8 cellular contexts compared by ENCODE assay signal in genomic region chr1:154181944-154182341, GRCh38. TPM values are rescaled to one million over a fixed set of nuclear protein-coding genes. Genes with fewer than 3 reads are reported as not detected.
DNase-seq lines count a peak whose midpoint lies in the region; ATAC-seq, FAIRE-seq and TF ChIP-seq lines count a peak whose summit lies in the region.

No MANE protein-coding gene starts in this region.

- no peaks in the 10 kb centered on the region for H3K27me3 ChIP-seq in SJCRH30
- no peaks in the 10 kb centered on the region for H3K27me3 ChIP-seq in fibroblast of lung (ENCODE audit: control insufficient read depth, insufficient read depth, low read length)

- H3K9ac ChIP-seq in fibroblast of lung (ENCODE audit: insufficient read depth, low read length): peak overlapping the region; percentile 74

- H3K36me3 ChIP-seq in SJCRH30 (peaks cover 12% of the 10 kb centered on the region), fibroblast of lung (ENCODE audit: control insufficient read depth, insufficient read depth, low read length) (peaks cover 4% of the 10 kb centered on the region)

- no peak overlapping the region for H2AFZ ChIP-seq in fibroblast of lung (ENCODE audit: low read length)

- TF ChIP-seq CTCF in GM12875 (IDR thresholded peaks at IDR 0.05; ENCODE audit: borderline replicate concordance, insufficient read depth, low read depth, low read length): no peak
- no peak for TF ChIP-seq CTCF in fibroblast of lung (conservative IDR thresholded peaks at IDR 0.05 in 1 of 2, IDR thresholded peaks at IDR 0.05 in 1 of 2; ENCODE audit: low read depth in 1 of 2, low read length in 2 of 2)
- no peak for TF ChIP-seq CTCF in retinal pigment epithelial cell (conservative IDR thresholded peaks at IDR 0.05; ENCODE audit: low read depth, low read length)
- no peak for TF ChIP-seq CTCF in D721Med (IDR thresholded peaks at IDR 0.05; ENCODE audit: insufficient read depth, missing control alignments)

- peak overlapping the region; percentile 96 for H3K4me3 ChIP-seq in GM12875 (ENCODE audit: low read depth, low read length)
- H3K4me3 ChIP-seq in SJCRH30: peak overlapping the region; percentile 78
- peak overlapping the region; percentile 60 to 98 (median 82) for H3K4me3 ChIP-seq in fibroblast of lung (replicated peaks in 1 of 4; ENCODE audit: control extremely low read depth in 1 of 4, insufficient read depth in 1 of 4, low read depth in 3 of 4, low read length in 4 of 4)
- peak overlapping the region; percentile 99 for H3K4me3 ChIP-seq in retinal pigment epithelial cell (ENCODE audit: low read length)

- H3K4me1 ChIP-seq in SJCRH30: peaks cover 10% of the 10 kb centered on the region
- H3K4me1 ChIP-seq in fibroblast of lung (ENCODE audit: control insufficient read depth, extremely low read depth, insufficient read depth, low read length): peaks cover 18% of the 10 kb centered on the region

- H3K9me3 ChIP-seq in SJCRH30 (replicated peaks) (no peaks in the 10 kb centered on the region), fibroblast of lung (ENCODE audit: control insufficient read depth, insufficient read depth, low read depth, low read length) (no peaks in the 10 kb centered on the region)

- H4K20me1 ChIP-seq in fibroblast of lung (ENCODE audit: control insufficient read depth, extremely low read depth, insufficient read depth, low read length): peaks cover 8% of the 10 kb centered on the region

- peaks cover 59% of the 10 kb centered on the region for H3K79me2 ChIP-seq in fibroblast of lung (ENCODE audit: control insufficient read depth, insufficient read depth, low read length)

- no peak for ATAC-seq in GM18870 (IDR thresholded peaks at IDR 0.05; ENCODE audit: unreplicated experiment)

- peak overlapping the region; percentile 51; the same call in 1 of the 2 replicates for H3K27ac ChIP-seq in SJCRH30
- H3K27ac ChIP-seq in fibroblast of lung (ENCODE audit: insufficient read depth, low read length): peak overlapping the region; percentile 92

- peak overlapping the region; percentile 96 for H3K4me2 ChIP-seq in fibroblast of lung (ENCODE audit: extremely low read depth, insufficient read depth, low read length)

- DNase-seq in SJCRH30 (no peak), fibroblast of lung (ENCODE audit: low read depth in 2 of 2) (no peak), retinal pigment epithelial cell (ENCODE audit: low read depth) (no peak), NCI-H2029 (lab: John Stamatoyannopoulos, UW) (no peak), NCI-H1930 (lab: John Stamatoyannopoulos, UW) (no peak), D721Med (ENCODE audit: insufficient read length, low spot score) (no peak)

- no peak for FAIRE-seq in D721Med (lab: Jason Lieb, UNC)

RNA-seq across cellular contexts. Expression of gene TPM3, which starts 10.0 kb away (rescaled TPM):
- total RNA-seq in SJCRH30 (2014; rRNA removed; shearing (Covaris generic)): 248 and 262 TPM in 2 replicates
- 135 and 215 TPM in 2 replicates for total RNA-seq in fibroblast of lung
- 842 and 1,032 TPM in 2 replicates for polyA plus RNA-seq in fibroblast of lung
- 607 and 696 TPM in 2 replicates for polyA plus RNA-seq in fibroblast of lung (2012)
- polyA minus RNA-seq in fibroblast of lung (ENCODE audit: low replicate concordance): 80.9 and 162 TPM in 2 replicates

RNA-seq across cellular contexts. Expression of gene CFAP141, which starts 24.2 kb away (rescaled TPM):
- total RNA-seq in SJCRH30 (2014; rRNA removed; shearing (Covaris generic)): not detected in 2 replicates
- total RNA-seq in fibroblast of lung: not detected in 2 replicates
- polyA plus RNA-seq in fibroblast of lung: not detected in 2 replicates
- not detected in 2 replicates for polyA plus RNA-seq in fibroblast of lung (2012)
- not detected in 2 replicates for polyA minus RNA-seq in fibroblast of lung (ENCODE audit: low replicate concordance)

RNA-seq across cellular contexts. Expression of gene NUP210L, which starts 27.1 kb away (rescaled TPM):
- total RNA-seq in SJCRH30 (2014; rRNA removed; shearing (Covaris generic)): 0.04 TPM in 1 of 2 replicates, not detected in the other
- total RNA-seq in fibroblast of lung: under 0.01 and 0.17 TPM in 2 replicates
- polyA plus RNA-seq in fibroblast of lung: 0.01 and 0.08 TPM in 2 replicates
- polyA plus RNA-seq in fibroblast of lung (2012): 0.02 TPM in 1 of 2 replicates, not detected in the other
- polyA minus RNA-seq in fibroblast of lung (ENCODE audit: low replicate concordance): not detected in 2 replicates

RNA-seq across cellular contexts. Expression of gene UBAP2L, which starts 38.8 kb away (rescaled TPM):
- total RNA-seq in SJCRH30 (2014; rRNA removed; shearing (Covaris generic)): 114 and 129 TPM in 2 replicates
- total RNA-seq in fibroblast of lung: 37.5 and 51.9 TPM in 2 replicates
- polyA plus RNA-seq in fibroblast of lung: 180 and 235 TPM in 2 replicates
- 173 and 176 TPM in 2 replicates for polyA plus RNA-seq in fibroblast of lung (2012)
- polyA minus RNA-seq in fibroblast of lung (ENCODE audit: low replicate concordance): 274 and 314 TPM in 2 replicates
